11 cellular contexts compared by ENCODE assay signal in the genomic region with DNA sequence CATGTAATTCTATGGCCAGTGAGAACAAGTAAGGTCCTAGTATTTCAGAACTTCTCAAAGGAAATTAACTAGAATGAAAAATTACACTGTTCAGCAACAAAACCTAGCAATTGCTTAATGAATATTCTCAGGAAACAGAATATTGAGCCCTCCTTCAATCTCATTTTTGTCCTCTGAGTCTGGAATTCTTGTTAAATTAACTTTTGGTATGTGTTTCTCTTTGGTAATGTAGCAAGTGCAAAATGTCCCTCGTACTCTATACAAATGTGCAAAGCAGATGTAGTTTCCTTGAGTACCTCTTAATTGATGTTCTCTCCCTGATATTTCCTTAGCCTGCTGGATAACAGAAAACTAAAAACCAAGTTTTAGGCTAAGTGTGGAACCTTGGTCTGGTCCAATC.
"Had no signal": no experiment of that assay in that cellular context is flagged by ENCODE, and none has a peak within 500 bp of the region (broad histone marks: within the 10 kb centered on the region; RNA-seq: fewer than 3 reads in every experiment).

No MANE protein-coding gene starts in this region.

- FAIRE-seq: small intestine had no signal

- H3K4me1 ChIP-seq: thyroid gland had no signal

- H3K9me3 ChIP-seq: esophagus muscularis mucosa, heart left ventricle, left lung, thyroid gland had no signal

- H3K27me3 ChIP-seq: esophagus muscularis mucosa, foreskin keratinocyte, heart left ventricle, left lung, thyroid gland had no signal

- H3K4me3 ChIP-seq: esophagus muscularis mucosa, heart left ventricle, left lung, thyroid gland had no signal

- H3K27ac ChIP-seq: foreskin keratinocyte, thyroid gland had no signal

- DNase-seq: activated CD4-positive, alpha-beta T cell treated with anti-CD3 and anti-CD28 coated beads, Interleukin-2, amount 50 U/mL, for 1 hour; activated naive CD4-positive, alpha-beta T cell treated with anti-CD3 and anti-CD28 coated beads, Interleukin-2, amount 50 U/mL, for 16 hours; cerebellar nuclear complex; endodermal cell; posterior cingulate gyrus had no signal

- H3K36me3 ChIP-seq: esophagus muscularis mucosa, heart left ventricle, left lung, thyroid gland had no signal
